1 cellular context compared by ENCODE assay signal in the genomic region with DNA sequence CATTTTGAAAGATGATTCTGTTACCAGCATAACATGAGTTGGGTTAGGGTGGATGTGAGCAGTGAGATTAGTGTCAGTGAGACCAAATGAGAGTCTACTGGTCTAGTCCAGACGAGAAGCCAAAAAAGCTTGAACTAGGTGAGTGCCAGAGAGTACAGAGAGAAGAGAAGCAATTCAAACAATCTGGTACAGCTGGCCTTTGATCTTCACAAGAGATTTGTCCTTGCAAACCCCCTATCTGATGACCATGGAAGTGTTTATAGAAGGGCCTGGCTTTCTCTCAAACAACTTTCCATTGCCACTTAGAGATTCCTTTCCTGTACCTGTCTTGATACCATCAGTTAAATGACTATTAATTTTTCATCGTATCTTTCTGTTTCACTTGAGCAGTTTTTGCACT.
TF ChIP-seq lines count a peak whose summit lies in the region.

No MANE protein-coding gene starts in this region.

TF ChIP-seq in HepG2, 621 proteins besides CTCF, POLR2A, EP300 and RAD21 (continued from another document and continues in another):
- TF ChIP-seq, protein P1, sequence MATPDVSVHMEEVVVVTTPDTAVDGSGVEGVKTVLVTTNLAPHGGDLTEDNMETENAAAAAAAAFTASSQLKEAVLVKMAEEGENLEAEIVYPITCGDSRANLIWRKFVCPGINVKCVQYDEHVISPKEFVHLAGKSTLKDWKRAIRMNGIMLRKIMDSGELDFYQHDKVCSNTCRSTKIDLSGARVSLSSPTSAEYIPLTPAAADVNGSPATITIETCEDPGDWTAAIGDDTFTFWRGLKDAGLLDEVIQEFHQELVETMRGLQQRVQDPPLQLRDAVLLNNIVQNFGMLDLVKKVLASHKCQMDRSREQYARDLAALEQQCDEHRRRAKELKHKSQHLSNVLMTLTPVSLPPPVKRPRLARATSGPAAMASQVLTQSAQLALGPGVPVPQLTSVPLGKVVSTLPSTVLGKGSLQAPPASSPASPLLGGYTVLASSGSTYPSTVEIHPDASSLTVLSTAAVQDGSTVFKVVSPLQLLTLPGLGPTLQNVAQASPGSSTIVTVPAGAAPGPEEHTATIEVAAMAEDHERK (CRISPR knock-in tag; IDR thresholded peaks at IDR 0.05; ENCODE audit: low read depth), result no peak
- TF ChIP-seq MEIS2 (CRISPR knock-in tag; IDR thresholded peaks at IDR 0.05), result no peak
- TF ChIP-seq GTF2F1 (IDR thresholded peaks at IDR 0.05; ENCODE audit: low read length), result no peak
- TF ChIP-seq ZNF644 (CRISPR knock-in tag; IDR thresholded peaks at IDR 0.05; ENCODE audit: low read depth), result peak; percentile 75; the same call in 1 of the 2 replicates
- TF ChIP-seq REPIN1 (CRISPR knock-in tag; IDR thresholded peaks at IDR 0.05; ENCODE audit: borderline replicate concordance, low read depth), result no peak
- no peak for TF ChIP-seq CCDC6 (CRISPR knock-in tag; IDR thresholded peaks at IDR 0.05)
- no peak for TF ChIP-seq ZNF619 (CRISPR knock-in tag; IDR thresholded peaks at IDR 0.05)
- peak; percentile 90 for TF ChIP-seq HHEX (CRISPR knock-in tag; IDR thresholded peaks at IDR 0.05)
- no peak for TF ChIP-seq RELA (CRISPR knock-in tag; IDR thresholded peaks at IDR 0.05)
- no peak for TF ChIP-seq ZNF230 (CRISPR knock-in tag; IDR thresholded peaks at IDR 0.05)
- 0 out of 2 replicates have a peak, but pooled peaks have one; percentile 16 for TF ChIP-seq FOXA3 (CRISPR knock-in tag; IDR thresholded peaks at IDR 0.05)
- TF ChIP-seq HMG20B (CRISPR knock-in tag; conservative IDR thresholded peaks at IDR 0.05), result 0 out of 2 replicates have a peak, but pooled peaks have one; percentile 52
- TF ChIP-seq ZNF670 (CRISPR knock-in tag; IDR thresholded peaks at IDR 0.05; ENCODE audit: borderline replicate concordance), result no peak
- no peak for TF ChIP-seq ZFYVE20 (CRISPR knock-in tag; IDR thresholded peaks at IDR 0.05; ENCODE audit: borderline replicate concordance, low read depth)
- no peak for TF ChIP-seq SP140L (CRISPR knock-in tag; IDR thresholded peaks at IDR 0.05; ENCODE audit: borderline replicate concordance)
- no peak for TF ChIP-seq ZNF615 (CRISPR knock-in tag; IDR thresholded peaks at IDR 0.05; ENCODE audit: borderline replicate concordance)
- TF ChIP-seq NR1H2 (CRISPR knock-in tag; IDR thresholded peaks at IDR 0.05; ENCODE audit: borderline replicate concordance, low read depth), result no peak
- TF ChIP-seq ZNF552 (CRISPR knock-in tag; IDR thresholded peaks at IDR 0.05; ENCODE audit: borderline replicate concordance), result no peak
- TF ChIP-seq ISX (CRISPR knock-in tag; conservative IDR thresholded peaks at IDR 0.05), result no peak
- peak; percentile 59; the same call in 1 of the 2 replicates for TF ChIP-seq SOX5 (CRISPR knock-in tag; IDR thresholded peaks at IDR 0.05; ENCODE audit: borderline replicate concordance)
- TF ChIP-seq GFI1 (CRISPR knock-in tag; IDR thresholded peaks at IDR 0.05; ENCODE audit: borderline replicate concordance), result peak; percentile 93
- no peak for TF ChIP-seq PTBP1 (IDR thresholded peaks at IDR 0.05; ENCODE audit: low read depth, low read length, poor library complexity, severe bottlenecking)
- TF ChIP-seq, protein P2, sequence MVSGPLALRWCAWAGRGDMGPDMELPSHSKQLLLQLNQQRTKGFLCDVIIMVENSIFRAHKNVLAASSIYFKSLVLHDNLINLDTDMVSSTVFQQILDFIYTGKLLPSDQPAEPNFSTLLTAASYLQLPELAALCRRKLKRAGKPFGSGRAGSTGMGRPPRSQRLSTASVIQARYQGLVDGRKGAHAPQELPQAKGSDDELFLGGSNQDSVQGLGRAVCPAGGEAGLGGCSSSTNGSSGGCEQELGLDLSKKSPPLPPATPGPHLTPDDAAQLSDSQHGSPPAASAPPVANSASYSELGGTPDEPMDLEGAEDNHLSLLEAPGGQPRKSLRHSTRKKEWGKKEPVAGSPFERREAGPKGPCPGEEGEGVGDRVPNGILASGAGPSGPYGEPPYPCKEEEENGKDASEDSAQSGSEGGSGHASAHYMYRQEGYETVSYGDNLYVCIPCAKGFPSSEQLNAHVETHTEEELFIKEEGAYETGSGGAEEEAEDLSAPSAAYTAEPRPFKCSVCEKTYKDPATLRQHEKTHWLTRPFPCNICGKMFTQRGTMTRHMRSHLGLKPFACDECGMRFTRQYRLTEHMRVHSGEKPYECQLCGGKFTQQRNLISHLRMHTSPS (CRISPR knock-in tag; IDR thresholded peaks at IDR 0.05; ENCODE audit: low read depth), result no peak
- TF ChIP-seq SIX1 (CRISPR knock-in tag; IDR thresholded peaks at IDR 0.05; ENCODE audit: borderline replicate concordance), result peak; percentile 71; the same call in 1 of the 2 replicates
- TF ChIP-seq ZSCAN30 (CRISPR knock-in tag; IDR thresholded peaks at IDR 0.05), result no peak
- TF ChIP-seq, protein P3, sequence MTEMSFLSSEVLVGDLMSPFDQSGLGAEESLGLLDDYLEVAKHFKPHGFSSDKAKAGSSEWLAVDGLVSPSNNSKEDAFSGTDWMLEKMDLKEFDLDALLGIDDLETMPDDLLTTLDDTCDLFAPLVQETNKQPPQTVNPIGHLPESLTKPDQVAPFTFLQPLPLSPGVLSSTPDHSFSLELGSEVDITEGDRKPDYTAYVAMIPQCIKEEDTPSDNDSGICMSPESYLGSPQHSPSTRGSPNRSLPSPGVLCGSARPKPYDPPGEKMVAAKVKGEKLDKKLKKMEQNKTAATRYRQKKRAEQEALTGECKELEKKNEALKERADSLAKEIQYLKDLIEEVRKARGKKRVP (CRISPR knock-in tag; IDR thresholded peaks at IDR 0.05), result no peak
- TF ChIP-seq, protein P4, sequence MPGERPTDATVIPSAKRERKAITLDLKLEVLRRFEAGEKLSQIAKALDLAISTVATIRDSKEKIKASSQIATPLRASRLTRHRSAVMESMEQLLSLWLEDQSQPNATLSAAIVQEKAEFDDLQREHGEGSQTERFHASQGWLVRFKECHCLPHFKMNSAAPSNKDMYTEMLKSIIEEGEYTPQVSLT (CRISPR knock-in tag; IDR thresholded peaks at IDR 0.05; ENCODE audit: borderline replicate concordance, low read depth), result no peak
- TF ChIP-seq ZBTB7B (CRISPR knock-in tag; IDR thresholded peaks at IDR 0.05), result 0 out of 2 replicates have a peak, but pooled peaks have one; percentile 27
- peak; percentile 18 for TF ChIP-seq TEAD3 (CRISPR knock-in tag; optimal IDR thresholded peaks at IDR 0.05; ENCODE audit: borderline replicate concordance)
- no peak for TF ChIP-seq ATF1 (CRISPR knock-in tag; IDR thresholded peaks at IDR 0.05)
- no peak for TF ChIP-seq SALL2 (CRISPR knock-in tag; IDR thresholded peaks at IDR 0.05)
- TF ChIP-seq ZNF570 (CRISPR knock-in tag; IDR thresholded peaks at IDR 0.05; ENCODE audit: borderline replicate concordance), result no peak
- TF ChIP-seq, protein P5, sequence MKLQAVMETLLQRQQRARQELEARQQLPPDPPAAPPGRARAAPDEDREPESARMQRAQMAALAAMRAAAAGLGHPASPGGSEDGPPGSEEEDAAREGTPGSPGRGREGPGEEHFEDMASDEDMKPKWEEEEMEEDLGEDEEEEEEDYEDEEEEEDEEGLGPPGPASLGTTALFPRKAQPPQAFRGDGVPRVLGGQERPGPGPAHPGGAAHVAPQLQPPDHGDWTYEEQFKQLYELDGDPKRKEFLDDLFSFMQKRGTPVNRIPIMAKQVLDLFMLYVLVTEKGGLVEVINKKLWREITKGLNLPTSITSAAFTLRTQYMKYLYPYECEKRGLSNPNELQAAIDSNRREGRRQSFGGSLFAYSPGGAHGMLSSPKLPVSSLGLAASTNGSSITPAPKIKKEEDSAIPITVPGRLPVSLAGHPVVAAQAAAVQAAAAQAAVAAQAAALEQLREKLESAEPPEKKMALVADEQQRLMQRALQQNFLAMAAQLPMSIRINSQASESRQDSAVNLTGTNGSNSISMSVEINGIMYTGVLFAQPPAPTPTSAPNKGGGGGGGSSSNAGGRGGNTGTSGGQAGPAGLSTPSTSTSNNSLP (IDR thresholded peaks at IDR 0.05; ENCODE audit: low read depth, low read length), result peak; percentile 53; the same call in 1 of the 2 replicates
- TF ChIP-seq TARDBP (CRISPR knock-in tag; IDR thresholded peaks at IDR 0.05), result 0 out of 2 replicates have a peak, but pooled peaks have one; percentile 48
- no peak for TF ChIP-seq JUND (CRISPR knock-in tag; IDR thresholded peaks at IDR 0.05)
- TF ChIP-seq ZBTB42 (CRISPR knock-in tag; IDR thresholded peaks at IDR 0.05), result no peak
- TF ChIP-seq KDM3A (CRISPR knock-in tag; IDR thresholded peaks at IDR 0.05; ENCODE audit: low read depth), result no peak
- no peak for TF ChIP-seq YEATS4 (CRISPR knock-in tag; IDR thresholded peaks at IDR 0.05; ENCODE audit: borderline replicate concordance)
- no peak for TF ChIP-seq NR2C2 (CRISPR knock-in tag; IDR thresholded peaks at IDR 0.05; ENCODE audit: borderline replicate concordance)
- no peak for TF ChIP-seq ZNF879 (CRISPR knock-in tag; IDR thresholded peaks at IDR 0.05)
- TF ChIP-seq, protein P6, sequence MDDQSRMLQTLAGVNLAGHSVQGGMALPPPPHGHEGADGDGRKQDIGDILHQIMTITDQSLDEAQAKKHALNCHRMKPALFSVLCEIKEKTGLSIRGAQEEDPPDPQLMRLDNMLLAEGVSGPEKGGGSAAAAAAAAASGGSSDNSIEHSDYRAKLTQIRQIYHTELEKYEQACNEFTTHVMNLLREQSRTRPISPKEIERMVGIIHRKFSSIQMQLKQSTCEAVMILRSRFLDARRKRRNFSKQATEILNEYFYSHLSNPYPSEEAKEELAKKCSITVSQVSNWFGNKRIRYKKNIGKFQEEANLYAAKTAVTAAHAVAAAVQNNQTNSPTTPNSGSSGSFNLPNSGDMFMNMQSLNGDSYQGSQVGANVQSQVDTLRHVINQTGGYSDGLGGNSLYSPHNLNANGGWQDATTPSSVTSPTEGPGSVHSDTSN (CRISPR knock-in tag; IDR thresholded peaks at IDR 0.05; ENCODE audit: borderline replicate concordance), result no peak
- no peak for TF ChIP-seq SMAD3 (CRISPR knock-in tag; IDR thresholded peaks at IDR 0.05)
- TF ChIP-seq, protein P7, sequence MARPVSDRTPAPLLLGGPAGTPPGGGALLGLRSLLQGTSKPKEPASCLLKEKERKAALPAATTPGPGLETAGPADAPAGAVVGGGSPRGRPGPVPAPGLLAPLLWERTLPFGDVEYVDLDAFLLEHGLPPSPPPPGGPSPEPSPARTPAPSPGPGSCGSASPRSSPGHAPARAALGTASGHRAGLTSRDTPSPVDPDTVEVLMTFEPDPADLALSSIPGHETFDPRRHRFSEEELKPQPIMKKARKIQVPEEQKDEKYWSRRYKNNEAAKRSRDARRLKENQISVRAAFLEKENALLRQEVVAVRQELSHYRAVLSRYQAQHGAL (CRISPR knock-in tag; IDR thresholded peaks at IDR 0.05; ENCODE audit: not compliant biosample characterization), result no peak
- TF ChIP-seq HDAC2 (CRISPR knock-in tag; IDR thresholded peaks at IDR 0.05), result peak; percentile 82
- TF ChIP-seq, protein P8, sequence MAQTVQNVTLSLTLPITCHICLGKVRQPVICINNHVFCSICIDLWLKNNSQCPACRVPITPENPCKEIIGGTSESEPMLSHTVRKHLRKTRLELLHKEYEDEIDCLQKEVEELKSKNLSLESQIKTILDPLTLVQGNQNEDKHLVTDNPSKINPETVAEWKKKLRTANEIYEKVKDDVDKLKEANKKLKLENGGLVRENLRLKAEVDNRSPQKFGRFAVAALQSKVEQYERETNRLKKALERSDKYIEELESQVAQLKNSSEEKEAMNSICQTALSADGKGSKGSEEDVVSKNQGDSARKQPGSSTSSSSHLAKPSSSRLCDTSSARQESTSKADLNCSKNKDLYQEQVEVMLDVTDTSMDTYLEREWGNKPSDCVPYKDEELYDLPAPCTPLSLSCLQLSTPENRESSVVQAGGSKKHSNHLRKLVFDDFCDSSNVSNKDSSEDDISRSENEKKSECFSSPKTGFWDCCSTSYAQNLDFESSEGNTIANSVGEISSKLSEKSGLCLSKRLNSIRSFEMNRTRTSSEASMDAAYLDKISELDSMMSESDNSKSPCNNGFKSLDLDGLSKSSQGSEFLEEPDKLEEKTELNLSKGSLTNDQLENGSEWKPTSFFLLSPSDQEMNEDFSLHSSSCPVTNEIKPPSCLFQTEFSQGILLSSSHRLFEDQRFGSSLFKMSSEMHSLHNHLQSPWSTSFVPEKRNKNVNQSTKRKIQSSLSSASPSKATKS (CRISPR knock-in tag; IDR thresholded peaks at IDR 0.05), result no peak
- peak; percentile 72 for TF ChIP-seq GATAD2A (CRISPR knock-in tag; IDR thresholded peaks at IDR 0.05)
- TF ChIP-seq ZSCAN12 (CRISPR knock-in tag; IDR thresholded peaks at IDR 0.05), result no peak
- TF ChIP-seq, protein P9, sequence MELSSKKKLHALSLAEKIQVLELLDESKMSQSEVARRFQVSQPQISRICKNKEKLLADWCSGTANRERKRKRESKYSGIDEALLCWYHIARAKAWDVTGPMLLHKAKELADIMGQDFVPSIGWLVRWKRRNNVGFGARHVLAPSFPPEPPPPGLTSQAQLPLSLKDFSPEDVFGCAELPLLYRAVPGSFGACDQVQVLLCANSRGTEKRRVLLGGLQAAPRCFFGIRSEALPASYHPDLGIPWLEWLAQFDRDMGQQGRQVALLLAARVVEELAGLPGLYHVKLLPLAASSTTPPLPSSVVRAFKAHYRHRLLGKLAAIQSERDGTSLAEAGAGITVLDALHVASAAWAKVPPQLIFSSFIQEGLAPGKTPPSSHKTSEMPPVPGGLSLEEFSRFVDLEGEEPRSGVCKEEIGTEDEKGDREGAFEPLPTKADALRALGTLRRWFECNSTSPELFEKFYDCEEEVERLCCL (CRISPR knock-in tag; IDR thresholded peaks at IDR 0.05; ENCODE audit: borderline replicate concordance), result no peak
- no peak for TF ChIP-seq PCBP2 (optimal IDR thresholded peaks at IDR 0.05; ENCODE audit: low read depth, low read length, poor library complexity, severe bottlenecking)
- TF ChIP-seq NCOR1 (IDR thresholded peaks at IDR 0.05; ENCODE audit: borderline replicate concordance, low read length), result peak; percentile 26; the same call in 1 of the 2 replicates
- TF ChIP-seq, protein P10, sequence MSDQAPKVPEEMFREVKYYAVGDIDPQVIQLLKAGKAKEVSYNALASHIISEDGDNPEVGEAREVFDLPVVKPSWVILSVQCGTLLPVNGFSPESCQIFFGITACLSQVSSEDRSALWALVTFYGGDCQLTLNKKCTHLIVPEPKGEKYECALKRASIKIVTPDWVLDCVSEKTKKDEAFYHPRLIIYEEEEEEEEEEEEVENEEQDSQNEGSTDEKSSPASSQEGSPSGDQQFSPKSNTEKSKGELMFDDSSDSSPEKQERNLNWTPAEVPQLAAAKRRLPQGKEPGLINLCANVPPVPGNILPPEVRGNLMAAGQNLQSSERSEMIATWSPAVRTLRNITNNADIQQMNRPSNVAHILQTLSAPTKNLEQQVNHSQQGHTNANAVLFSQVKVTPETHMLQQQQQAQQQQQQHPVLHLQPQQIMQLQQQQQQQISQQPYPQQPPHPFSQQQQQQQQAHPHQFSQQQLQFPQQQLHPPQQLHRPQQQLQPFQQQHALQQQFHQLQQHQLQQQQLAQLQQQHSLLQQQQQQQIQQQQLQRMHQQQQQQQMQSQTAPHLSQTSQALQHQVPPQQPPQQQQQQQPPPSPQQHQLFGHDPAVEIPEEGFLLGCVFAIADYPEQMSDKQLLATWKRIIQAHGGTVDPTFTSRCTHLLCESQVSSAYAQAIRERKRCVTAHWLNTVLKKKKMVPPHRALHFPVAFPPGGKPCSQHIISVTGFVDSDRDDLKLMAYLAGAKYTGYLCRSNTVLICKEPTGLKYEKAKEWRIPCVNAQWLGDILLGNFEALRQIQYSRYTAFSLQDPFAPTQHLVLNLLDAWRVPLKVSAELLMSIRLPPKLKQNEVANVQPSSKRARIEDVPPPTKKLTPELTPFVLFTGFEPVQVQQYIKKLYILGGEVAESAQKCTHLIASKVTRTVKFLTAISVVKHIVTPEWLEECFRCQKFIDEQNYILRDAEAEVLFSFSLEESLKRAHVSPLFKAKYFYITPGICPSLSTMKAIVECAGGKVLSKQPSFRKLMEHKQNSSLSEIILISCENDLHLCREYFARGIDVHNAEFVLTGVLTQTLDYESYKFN (CRISPR knock-in tag; conservative IDR thresholded peaks at IDR 0.05), result peak; percentile 81
- TF ChIP-seq YY1 (IDR thresholded peaks at IDR 0.05; ENCODE audit: insufficient read depth, insufficient replicate concordance, low read depth, low read length), result no peak
- TF ChIP-seq ZEB1 (IDR thresholded peaks at IDR 0.05; ENCODE audit: insufficient replicate concordance, low read depth), result peak; percentile 54
